Comparison of ENCODE assay signal across 8 cellular contexts in genomic region chr11:47551086-47551485, GRCh38. TPM values are rescaled to one million over a fixed set of nuclear protein-coding genes. Genes with fewer than 3 reads are reported as not detected.
DNase-seq lines count a peak whose midpoint lies in the region; ATAC-seq and TF ChIP-seq lines count a peak whose summit lies in the region.

No MANE protein-coding gene starts in this region.

- peaks cover 8% of the 10 kb centered on the region for H3K4me1 ChIP-seq in rectal smooth muscle tissue (ENCODE audit: control insufficient read depth, insufficient read depth, low read length)

- intact Hi-C loops in Right ventricle myocardium superior (cut with DNase I): no loop called here

- no peaks in the 10 kb centered on the region for H3K27me3 ChIP-seq in rectal smooth muscle tissue (ENCODE audit: control insufficient read depth, insufficient read depth, low read length)

- peak; percentile 47; the same call in 1 of the 2 replicates for TF ChIP-seq CTCF in GM12875 (IDR thresholded peaks at IDR 0.05; ENCODE audit: borderline replicate concordance, insufficient read depth, low read depth, low read length)
- 0 out of 2 replicates have a peak, but pooled peaks have one; percentile 12 for TF ChIP-seq CTCF in RWPE1 (conservative IDR thresholded peaks at IDR 0.05; ENCODE audit: low read depth)
- peak; percentile 47 for TF ChIP-seq CTCF in epithelial cell of esophagus (IDR thresholded peaks at IDR 0.05; ENCODE audit: insufficient read depth, low read depth, low read length, missing control alignments)

- H3K36me3 ChIP-seq in rectal smooth muscle tissue (ENCODE audit: control insufficient read depth, insufficient read depth, low read length): no peaks in the 10 kb centered on the region

- H3K27ac ChIP-seq in RWPE1: no peak overlapping the region
- no peak overlapping the region for H3K27ac ChIP-seq in rectal smooth muscle tissue (ENCODE audit: low read depth, low read length)

- no peak overlapping the region for H3K9ac ChIP-seq in rectal smooth muscle tissue (ENCODE audit: low read length)

- ATAC-seq in HG02938 (IDR thresholded peaks at IDR 0.05; ENCODE audit: unreplicated experiment) (no peak), Right ventricle myocardium superior (ENCODE audit: poor library complexity) (no peak), HG02588 (IDR thresholded peaks at IDR 0.05; ENCODE audit: unreplicated experiment) (no peak)

- POLR2A ChIA-PET in RWPE1 (lab: Yijun Ruan, JAX; ENCODE audit: low non-redundant PET): no interaction called here

- H3K4me3 ChIP-seq in GM12875 (ENCODE audit: low read depth, low read length): no peak overlapping the region
- H3K4me3 ChIP-seq in epithelial cell of esophagus (ENCODE audit: low read length): peak overlapping the region; percentile 85
- peak overlapping the region; percentile 99 for H3K4me3 ChIP-seq in rectal smooth muscle tissue (ENCODE audit: low read length)

- CTCF ChIA-PET in RWPE1 (lab: Yijun Ruan, JAX): no interaction called here

- in situ Hi-C loops in ACHN (cut with HindIII; ENCODE audit: low pct_ligation_motif_present, low pct_unique_long_range_greater_than_20kb, low sequenced_read_pairs): no loop called here

- DNase-seq in ACHN (peak; percentile 50), RWPE1 (ENCODE audit: low spot score) (no peak), epithelial cell of esophagus (ENCODE audit: low read depth) (peak; percentile 40), Right ventricle myocardium superior (no peak)

RNA-seq across cellular contexts. Expression of gene CELF1, which starts 1.8 kb away (rescaled TPM):
- total RNA-seq in Right ventricle myocardium superior: 97.4 TPM

RNA-seq across cellular contexts. Expression of gene PTPMT1, which starts 14.3 kb away (rescaled TPM):
- total RNA-seq in Right ventricle myocardium superior: 20.9 TPM

RNA-seq across cellular contexts. Expression of gene KBTBD4, which starts 27.7 kb away (rescaled TPM):
- total RNA-seq in Right ventricle myocardium superior: 12.9 TPM

RNA-seq across cellular contexts. Expression of gene NDUFS3, which starts 27.8 kb away (rescaled TPM):
- 350 TPM for total RNA-seq in Right ventricle myocardium superior

RNA-seq across cellular contexts. Expression of gene FAM180B, which starts 35.4 kb away (rescaled TPM):
- not detected for total RNA-seq in Right ventricle myocardium superior

Comparison
In these comparisons a context has a peak if more than half of its experiments do, and no peak if none do; other contexts are left out.
1. DNase-seq: peak in ACHN (single experiment) and epithelial cell of esophagus (single experiment); none in RWPE1 (single experiment) and Right ventricle myocardium superior (single experiment).
2. Peak in every context shown above with its lines, with median percentiles within 50 percentile points of each other: CTCF ChIP-seq.